27 cellular contexts compared by ENCODE assay signal in genomic region chr11:11324090-11324489, GRCh38.
"Had no signal": no experiment of that assay in that cellular context is flagged by ENCODE, and none has a peak within 500 bp of the region (broad histone marks: within the 10 kb centered on the region; RNA-seq: fewer than 3 reads in every experiment).

No MANE protein-coding gene starts in this region.

- H3K4me1 Mint-ChIP-seq: activated B cell treated with CpG ODN at 0.5 μM for 24 hours; activated naive CD4-positive, alpha-beta T cell treated with anti-CD3 and anti-CD28 coated beads, Interleukin-2, amount 50 U/mL, for 24 hours; activated naive CD8-positive, alpha-beta T cell treated with anti-CD3 and anti-CD28 coated beads, Interleukin-2, amount 50 U/mL, for 24 hours; mesothelial cell of epicardium; naive B cell; stimulated activated naive CD8-positive, alpha-beta T cell treated with anti-CD3 and anti-CD28 coated beads, Interleukin-15, amount 100 ng/mL, for 72 hours had no signal

- H3K27ac ChIP-seq: pancreas, psoas muscle, right atrium auricular region, thyroid gland had no signal

- H3K27me3 Mint-ChIP-seq: activated B cell treated with CpG ODN at 0.5 μM for 24 hours; activated naive CD8-positive, alpha-beta T cell treated with anti-CD3 and anti-CD28 coated beads, Interleukin-2, amount 50 U/mL, for 24 hours; stimulated activated naive CD8-positive, alpha-beta T cell treated with anti-CD3 and anti-CD28 coated beads, Interleukin-15, amount 100 ng/mL, for 72 hours had no signal

- H3K4me3 Mint-ChIP-seq: activated B cell treated with CpG ODN at 0.5 μM for 24 hours; activated CD8-positive, alpha-beta T cell treated with anti-CD3 and anti-CD28 coated beads for 36 hours; activated naive CD4-positive, alpha-beta T cell treated with anti-CD3 and anti-CD28 coated beads, Interleukin-2, amount 50 U/mL, for 24 hours; activated naive CD8-positive, alpha-beta T cell treated with anti-CD3 and anti-CD28 coated beads, Interleukin-2, amount 50 U/mL, for 24 hours; mesothelial cell of epicardium; naive B cell; stimulated activated memory B cell treated with anti-CD40 and anti-IgM and Interleukin-4, amounts not matched to agents 10 μg/mL and 1 μg/mL and 100 μg/mL, for 72 hours; stimulated activated naive CD8-positive, alpha-beta T cell treated with anti-CD3 and anti-CD28 coated beads, Interleukin-15, amount 100 ng/mL, for 72 hours; T-helper 2 cell treated with Interferon-gamma antibody and Interleukin-4, amounts not matched to agents 5 μg/mL and 100 μg/mL, for 36 hours had no signal

- H3K36me3 Mint-ChIP-seq: activated naive CD4-positive, alpha-beta T cell treated with anti-CD3 and anti-CD28 coated beads, Interleukin-2, amount 50 U/mL, for 24 hours; mesothelial cell of epicardium; naive B cell had no signal

- ATAC-seq: activated CD8-positive, alpha-beta T cell treated with anti-CD3 and anti-CD28 coated beads for 36 hours; activated naive CD8-positive, alpha-beta T cell treated with anti-CD3 and anti-CD28 coated beads, Interleukin-2, amount 50 U/mL, for 24 hours; esophagus mucosa; left ventricle myocardium superior; pancreas; psoas muscle; stimulated activated memory B cell treated with anti-CD40 and anti-IgM and Interleukin-4, amounts not matched to agents 10 μg/mL and 1 μg/mL and 100 μg/mL, for 72 hours; stimulated activated naive CD8-positive, alpha-beta T cell treated with anti-CD3 and anti-CD28 coated beads, Interleukin-15, amount 100 ng/mL, for 72 hours had no signal

- H3K9me3 Mint-ChIP-seq: activated T-helper 2 cell treated with anti-CD3 and anti-CD28 coated beads, Interferon-gamma antibody, Interleukin-2, Interleukin-4, amounts not matched to agents 10 μg/mL and 5 μg/mL and 100 μg/mL, durations not matched to agents 14 hours and 24 hours and 36 hours; T-helper 2 cell treated with Interferon-gamma antibody and Interleukin-4, amounts not matched to agents 5 μg/mL and 100 μg/mL, for 36 hours had no signal

- DNase-seq: activated B cell treated with CpG ODN at 0.5 μM for 24 hours; activated CD4-positive, alpha-beta T cell treated with anti-CD3 and anti-CD28 coated beads, Interleukin-2, amount 50 U/mL, for 1 hour; activated CD8-positive, alpha-beta T cell treated with anti-CD3 and anti-CD28 coated beads for 36 hours; activated naive CD8-positive, alpha-beta T cell treated with anti-CD3 and anti-CD28 coated beads, Interleukin-2, amount 50 U/mL, for 24 hours; activated T-cell treated with anti-CD3 and anti-CD28 coated beads, Interleukin-2, amount 50 U/mL, for 48 hours; amygdala; effector memory CD4-positive, alpha-beta T cell; left ventricle myocardium superior; naive B cell; nucleus accumbens; pancreas; psoas muscle; stimulated activated CD4-positive, alpha-beta T cell treated with anti-CD3 and anti-CD28 coated beads, Interleukin-1b, Interleukin-23, amount 100 ng/mL, for 48 hours; stimulated activated CD4-positive, alpha-beta T cell treated with anti-CD3 and anti-CD28 coated beads, Interleukin-4, amount 100 ng/mL, for 4 hours; stimulated activated CD8-positive, alpha-beta memory T cell treated with anti-CD3 and anti-CD28 coated beads, Interleukin-4, amount 100 ng/mL, for 48 hours; stimulated activated naive CD8-positive, alpha-beta T cell treated with anti-CD3 and anti-CD28 coated beads, Interleukin-15, amount 100 ng/mL, for 72 hours; substantia nigra; T-helper 1 cell; thyroid gland had no signal

- H3K27ac Mint-ChIP-seq: activated B cell treated with CpG ODN at 0.5 μM for 24 hours; activated CD8-positive, alpha-beta T cell treated with anti-CD3 and anti-CD28 coated beads for 36 hours; activated naive CD4-positive, alpha-beta T cell treated with anti-CD3 and anti-CD28 coated beads, Interleukin-2, amount 50 U/mL, for 24 hours; activated naive CD8-positive, alpha-beta T cell treated with anti-CD3 and anti-CD28 coated beads, Interleukin-2, amount 50 U/mL, for 24 hours; activated T-helper 2 cell treated with anti-CD3 and anti-CD28 coated beads, Interferon-gamma antibody, Interleukin-2, Interleukin-4, amounts not matched to agents 10 μg/mL and 5 μg/mL and 100 μg/mL, durations not matched to agents 14 hours and 24 hours and 36 hours; mesothelial cell of epicardium; naive B cell; stimulated activated memory B cell treated with anti-CD40 and anti-IgM and Interleukin-4, amounts not matched to agents 10 μg/mL and 1 μg/mL and 100 μg/mL, for 72 hours; stimulated activated naive CD8-positive, alpha-beta T cell treated with anti-CD3 and anti-CD28 coated beads, Interleukin-15, amount 100 ng/mL, for 72 hours; T-helper 2 cell treated with Interferon-gamma antibody and Interleukin-4, amounts not matched to agents 5 μg/mL and 100 μg/mL, for 36 hours had no signal

- H3K4me3 ChIP-seq: pancreas, psoas muscle, right atrium auricular region, smooth muscle cell, thyroid gland had no signal
